ENCODE assay signal across 18 cellular contexts in the genomic region with DNA sequence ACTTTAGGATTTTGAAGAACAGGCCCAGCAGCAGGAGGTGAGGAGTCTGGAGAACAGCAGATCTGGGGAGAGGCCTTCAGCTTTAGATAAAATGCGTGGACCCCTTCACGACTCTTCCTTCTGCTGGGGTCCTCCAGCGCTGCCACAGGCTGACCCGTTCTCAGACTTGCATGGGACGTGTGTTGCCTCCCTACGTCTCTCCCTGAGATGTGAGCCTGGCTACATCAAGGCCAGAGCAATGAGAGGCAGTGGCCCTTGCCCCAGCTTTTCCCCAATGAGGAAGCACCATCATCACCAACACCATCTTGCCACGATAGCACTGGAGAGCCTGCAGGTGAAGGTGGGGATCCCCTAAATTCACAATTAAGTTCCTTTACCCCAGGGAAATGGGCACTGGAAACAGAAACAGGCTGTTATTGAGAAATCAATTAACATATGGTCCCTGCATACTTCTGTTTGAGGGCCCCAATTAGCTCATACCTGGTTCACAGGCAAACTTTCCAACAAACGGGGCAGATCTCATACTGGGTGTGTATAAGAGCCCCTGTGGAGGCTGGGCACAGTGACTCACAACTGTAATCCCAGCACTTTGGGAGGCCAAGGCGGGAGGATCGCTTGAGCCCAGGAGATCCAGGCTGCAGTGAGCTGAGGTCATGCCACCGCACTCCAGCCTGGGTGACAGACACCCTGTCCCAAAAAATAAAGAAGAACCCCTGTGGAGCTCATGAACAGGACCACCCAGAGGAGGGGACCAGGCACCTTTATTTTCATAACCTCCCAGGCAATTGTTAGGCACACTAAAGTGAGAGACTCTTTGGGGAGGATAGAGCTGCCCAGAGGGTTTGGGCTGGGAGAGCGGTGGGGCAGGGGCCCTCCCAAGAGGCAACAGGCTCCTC. TPM values are rescaled to one million over a fixed set of nuclear protein-coding genes. Genes with fewer than 3 reads are reported as not detected.
A peak's percentile ranks its signal among the peaks of the same experiment; 100 is the strongest.
DNase-seq lines count a peak whose midpoint lies in the region; ATAC-seq and TF ChIP-seq lines count a peak whose summit lies in the region.
"Had no signal": no experiment of that assay in that cellular context is flagged by ENCODE, and none has a peak within 500 bp of the region (broad histone marks: within the 10 kb centered on the region; RNA-seq: fewer than 3 reads in every experiment).

No MANE protein-coding gene starts in this region.

- H3K4me1 Mint-ChIP-seq in mesothelial cell of epicardium = peaks cover 24% of the 10 kb centered on the region
- peaks cover 2% of the 10 kb centered on the region for H3K4me1 Mint-ChIP-seq in activated naive CD4-positive, alpha-beta T cell treated with anti-CD3 and anti-CD28 coated beads for 36 hours (ENCODE audit: low read depth)

- H3K9ac ChIP-seq in mammary epithelial cell (ENCODE audit: insufficient read depth, low read length) = no peak overlapping the region

- no TSS peak for BruUV-seq in mammary epithelial cell (replicated peaks; lab: Mats Ljungman, UMichigan)

- TF ChIP-seq CTCF in mammary epithelial cell (conservative IDR thresholded peaks at IDR 0.05 in 1 of 2, IDR thresholded peaks at IDR 0.05 in 1 of 2; ENCODE audit: extremely low read depth in 1 of 2, insufficient read depth in 1 of 2, low read depth in 1 of 2, low read length in 2 of 2) = no peak
- TF ChIP-seq CTCF in mesothelial cell of epicardium (IDR thresholded peaks at IDR 0.05; ENCODE audit: unreplicated experiment) = no peak
- no peak for TF ChIP-seq CTCF in tibial artery (IDR thresholded peaks at IDR 0.05)

- CTCF ChIA-PET in mammary epithelial cell (lab: Charles Lee; ENCODE audit: low non-redundant PET) = no interaction called here
- CTCF ChIA-PET in activated naive CD4-positive, alpha-beta T cell treated with anti-CD3 and anti-CD28 coated beads for 36 hours (lab: Charles Lee) = interaction anchor here (0.6 to 1.7 kb wide), 3 partner anchors 15 to 24 kb away, joined by 6 read pairs; no protein-coding TSS in a partner anchor

- H3K9me3 Mint-ChIP-seq in mesothelial cell of epicardium = no peaks in the 10 kb centered on the region
- H3K9me3 Mint-ChIP-seq in activated naive CD4-positive, alpha-beta T cell treated with anti-CD3 and anti-CD28 coated beads for 36 hours = no peaks in the 10 kb centered on the region
- H3K9me3 Mint-ChIP-seq: CD4-positive, CD25-positive, alpha-beta regulatory T cell; IgD-negative memory B cell had no signal

- no peak overlapping the region for H3K4me3 Mint-ChIP-seq in mesothelial cell of epicardium
- H3K4me3 Mint-ChIP-seq in activated naive CD4-positive, alpha-beta T cell treated with anti-CD3 and anti-CD28 coated beads for 36 hours = no peak overlapping the region
- H3K4me3 Mint-ChIP-seq: CD4-positive, CD25-positive, alpha-beta regulatory T cell; IgD-negative memory B cell had no signal

- H3K4me1 ChIP-seq in mammary epithelial cell (ENCODE audit: insufficient read depth, low read length) (peaks cover 32% of the 10 kb centered on the region), tibial artery (peaks cover 0 to 67% (median 27%) of the 10 kb centered on the region in 4 donors)

- H3K36me3 ChIP-seq in mammary epithelial cell (ENCODE audit: insufficient read depth, low read length) (no peaks in the 10 kb centered on the region), tibial artery (no peaks in the 10 kb centered on the region)
- H3K36me3 ChIP-seq: ovary, uterus had no signal

- peak; percentile 47 for DNase-seq in M059J (ENCODE audit: low read depth)
- no peak for DNase-seq in mammary epithelial cell
- DNase-seq in mesothelial cell of epicardium (ENCODE audit: low spot score in 2 of 2, unreplicated experiment in 2 of 2) = no peak
- no peak for DNase-seq in tibial artery
- no peak for DNase-seq in activated naive CD4-positive, alpha-beta T cell treated with anti-CD3 and anti-CD28 coated beads for 36 hours
- DNase-seq in RPMI8226 = no peak
- no peak for DNase-seq in stimulated activated naive CD8-positive, alpha-beta T cell treated with anti-CD3 and anti-CD28 coated beads, Interleukin-15, Interleukin-2, amounts not matched to agents 100 U/mL and 50 U/mL, for 24 hours
- DNase-seq: activated CD4-positive, alpha-beta T cell treated with anti-CD3 and anti-CD28 coated beads, Interleukin-2, amount 50 U/mL, for 1 hour; activated T-cell treated with anti-CD3 and anti-CD28 coated beads, Interleukin-2, amount 50 U/mL, for 48 hours; amniotic stem cell; CD4-positive, CD25-positive, alpha-beta regulatory T cell; NCI-H1436; NCI-H524; ovary had no signal

- H3K4me3 ChIP-seq in mammary epithelial cell (replicated peaks in 1 of 3; ENCODE audit: insufficient read depth in 1 of 3, low read depth in 2 of 3, low read length in 3 of 3) = no peak overlapping the region
- no peak overlapping the region for H3K4me3 ChIP-seq in tibial artery
- H3K4me3 ChIP-seq: ovary, uterus had no signal

- peak overlapping the region; percentile 79 for H2AFZ ChIP-seq in mammary epithelial cell (ENCODE audit: low read depth, low read length)

- dilution Hi-C loops in mammary epithelial cell (cut with HindIII; ENCODE audit: low sequenced_read_pairs) = no loop called here

- intact Hi-C loops in mammary epithelial cell (cut with micrococcal nuclease) = loop anchor here (10.0 kb wide), 1 partner anchor 172 kb away; the partner anchor contains the start of gene RPRD2
- intact Hi-C loops in tibial artery (cut with DNase I; ENCODE audit: low total_unique reads) = no loop called here
- intact Hi-C loops in activated naive CD4-positive, alpha-beta T cell treated with anti-CD3 and anti-CD28 coated beads for 36 hours (cut with micrococcal nuclease) = no loop called here

- H3K27me3 ChIP-seq in mammary epithelial cell (ENCODE audit: insufficient read depth, low read length) (no peaks in the 10 kb centered on the region), tibial artery (no peaks in the 10 kb centered on the region)
- H3K27me3 ChIP-seq: ovary, uterus had no signal

- 92% methylated on average over 12 of the region's 12 CpGs for WGBS in mammary epithelial cell (ENCODE audit: low coverage, missing lambda C conversion rate)

- no peak overlapping the region for H3K4me2 ChIP-seq in mammary epithelial cell (ENCODE audit: insufficient read depth, low read depth, low read length)

- H3K9me3 ChIP-seq in mammary epithelial cell (replicated peaks; ENCODE audit: insufficient read depth, low read length) (no peaks in the 10 kb centered on the region), tibial artery (no peaks in the 10 kb centered on the region)
- H3K9me3 ChIP-seq: ovary, uterus had no signal

- H3K27ac ChIP-seq in mammary epithelial cell (ENCODE audit: insufficient read depth, low read depth, low read length) (peak overlapping the region; percentile 17), tibial artery (peak overlapping the region; percentile 67 to 88)
- H3K27ac ChIP-seq: ovary had no signal

- no peaks in the 10 kb centered on the region for H3K36me3 Mint-ChIP-seq in mesothelial cell of epicardium
- H3K36me3 Mint-ChIP-seq in activated naive CD4-positive, alpha-beta T cell treated with anti-CD3 and anti-CD28 coated beads for 36 hours (ENCODE audit: low read depth) = no peaks in the 10 kb centered on the region
- H3K36me3 Mint-ChIP-seq: CD4-positive, CD25-positive, alpha-beta regulatory T cell; IgD-negative memory B cell had no signal

- ATAC-seq in stimulated activated naive CD8-positive, alpha-beta T cell treated with anti-CD3 and anti-CD28 coated beads, Interleukin-15, Interleukin-2, amounts not matched to agents 100 U/mL and 50 U/mL, for 24 hours = no peak

- H3K27me3 Mint-ChIP-seq in mesothelial cell of epicardium (ENCODE audit: low read depth) = no peaks in the 10 kb centered on the region
- peaks cover 3% of the 10 kb centered on the region for H3K27me3 Mint-ChIP-seq in activated naive CD4-positive, alpha-beta T cell treated with anti-CD3 and anti-CD28 coated beads for 36 hours (ENCODE audit: low read depth)
- H3K27me3 Mint-ChIP-seq: IgD-negative memory B cell had no signal

- H4K20me1 ChIP-seq in mammary epithelial cell (ENCODE audit: insufficient read depth, low read length) = no peaks in the 10 kb centered on the region

- in situ Hi-C loops in mammary epithelial cell (cut with MboI; ENCODE audit: low sequenced_read_pairs in 2 of 2) = loop anchor here (10.0 to 25.0 kb wide), 2 partner anchors 275 to 282 kb away; partner anchors contain the start of genes CA14 (in 2 of the 2), APH1A (in 1 of the 2) and C1orf54 (in 1 of the 2)

- peak overlapping the region; percentile 61 for H3K27ac Mint-ChIP-seq in mesothelial cell of epicardium
- no peak overlapping the region for H3K27ac Mint-ChIP-seq in activated naive CD4-positive, alpha-beta T cell treated with anti-CD3 and anti-CD28 coated beads for 36 hours
- H3K27ac Mint-ChIP-seq: CD4-positive, CD25-positive, alpha-beta regulatory T cell had no signal

- no peaks in the 10 kb centered on the region for H3K79me2 ChIP-seq in mammary epithelial cell (ENCODE audit: insufficient read depth, low read length)

RNA-seq across cellular contexts. Expression of gene ADAMTSL4, which starts 12.1 kb away (rescaled TPM):
- 1.2 and 2.0 TPM in 2 replicates for total RNA-seq in M059J (2014; rRNA removed; shearing (Covaris generic))
- total RNA-seq in mammary epithelial cell (10 to 100 TPM in 1 of 2 donors, 1 to 10 TPM in 1; 2.9 to 98.0 TPM), mesothelial cell of epicardium (16.1 to 18.0 TPM (median 16.6 TPM) in 3 replicates)
- polyA plus RNA-seq in mammary epithelial cell = 4.8 TPM
- polyA minus RNA-seq in mammary epithelial cell = 5.1 TPM
- total RNA-seq in activated naive CD4-positive, alpha-beta T cell treated with anti-CD3 and anti-CD28 coated beads for 36 hours = 1 to 10 TPM; 1.3 to 2.0 TPM

RNA-seq across cellular contexts. Expression of gene FALEC, which starts 21.5 kb away (rescaled TPM):
- total RNA-seq in M059J (2014; rRNA removed; shearing (Covaris generic)) = not detected in 2 replicates
- total RNA-seq in mammary epithelial cell (not detected), mesothelial cell of epicardium (1.2 to 1.9 TPM (median 1.7 TPM) in 3 replicates)
- not detected for polyA plus RNA-seq in mammary epithelial cell
- polyA minus RNA-seq in mammary epithelial cell = not detected
- total RNA-seq in activated naive CD4-positive, alpha-beta T cell treated with anti-CD3 and anti-CD28 coated beads for 36 hours = not detected
- total RNA-seq: CD4-positive, CD25-positive, alpha-beta regulatory T cell; lung microvascular endothelial cell; T-helper 2 cell treated with Interferon-gamma antibody and Interleukin-4, amounts not matched to agents 100 ng/mL and 5 ng/mL, for 36 hours had no signal

RNA-seq across cellular contexts. Expression of gene ECM1, which starts 29.2 kb away (rescaled TPM):
- 50.2 and 55.8 TPM in 2 replicates for total RNA-seq in M059J (2014; rRNA removed; shearing (Covaris generic))
- total RNA-seq in mammary epithelial cell = 10 to 100 TPM; 12.5 to 16.2 TPM
- 11.7 TPM for polyA plus RNA-seq in mammary epithelial cell
- 13.3 TPM for polyA minus RNA-seq in mammary epithelial cell
- total RNA-seq in mesothelial cell of epicardium = 4.9 to 5.0 TPM (median 4.9 TPM) in 3 replicates
- total RNA-seq in activated naive CD4-positive, alpha-beta T cell treated with anti-CD3 and anti-CD28 coated beads for 36 hours = under 1 TPM; 0.69 to 0.88 TPM

RNA-seq across cellular contexts. Expression of gene MCL1, which starts 42.3 kb away (rescaled TPM):
- 130 and 216 TPM in 2 replicates for total RNA-seq in M059J (2014; rRNA removed; shearing (Covaris generic))
- 100 to 1,000 TPM; 289 to 455 TPM for total RNA-seq in mammary epithelial cell
- polyA plus RNA-seq in mammary epithelial cell = 126 TPM
- 272 TPM for polyA minus RNA-seq in mammary epithelial cell
- total RNA-seq in mesothelial cell of epicardium = 257 to 268 TPM (median 262 TPM) in 3 replicates
- 100 to 1,000 TPM; 228 to 235 TPM for total RNA-seq in activated naive CD4-positive, alpha-beta T cell treated with anti-CD3 and anti-CD28 coated beads for 36 hours

RNA-seq across cellular contexts. Expression of gene TARS2, which starts 49.9 kb away (rescaled TPM):
- 13.1 and 24.0 TPM in 2 replicates for total RNA-seq in M059J (2014; rRNA removed; shearing (Covaris generic))
- total RNA-seq in mammary epithelial cell = 10 to 100 TPM; 23.3 to 27.0 TPM
- 17.9 TPM for polyA plus RNA-seq in mammary epithelial cell
- 57.0 TPM for polyA minus RNA-seq in mammary epithelial cell
- total RNA-seq in mesothelial cell of epicardium = 31.7 to 33.3 TPM (median 32.6 TPM) in 3 replicates
- total RNA-seq in activated naive CD4-positive, alpha-beta T cell treated with anti-CD3 and anti-CD28 coated beads for 36 hours = 10 to 100 TPM; 43.7 to 46.0 TPM
